7 cellular contexts compared by ENCODE assay signal in genomic region chr17:81309140-81309858, GRCh38. TPM values are rescaled to one million over a fixed set of nuclear protein-coding genes. Genes with fewer than 3 reads are reported as not detected.
DNase-seq lines count a peak whose midpoint lies in the region; ATAC-seq, FAIRE-seq and TF ChIP-seq lines count a peak whose summit lies in the region.

No MANE protein-coding gene starts in this region.

- TF ChIP-seq RAD21 in neural cell (conservative IDR thresholded peaks at IDR 0.05), result no peak

- H3K4me3 ChIP-seq in neural cell (ENCODE audit: low read length), result no peak overlapping the region

- CTCF ChIA-PET in activated CD8-positive, alpha-beta memory T cell treated with anti-CD3 and anti-CD28 coated beads, Interleukin-2, amount 10 ng/mL, durations not matched to agents 7 days and 5 days (lab: Charles Lee), result interaction anchor here (1.2 kb wide), 1 partner anchor 18 kb away, joined by 4 read pairs; no protein-coding TSS in a partner anchor

- no peak overlapping the region for H2AFZ ChIP-seq in neural cell (ENCODE audit: low read depth, low read length)

- peaks cover 2% of the 10 kb centered on the region for H3K4me1 Mint-ChIP-seq in activated CD8-positive, alpha-beta memory T cell treated with anti-CD3 and anti-CD28 coated beads, Interleukin-2, amount 10 ng/mL, durations not matched to agents 7 days and 5 days

- H3K4me1 ChIP-seq in ES-I3 (ENCODE audit: insufficient read depth, low read length), result peaks cover 4% of the 10 kb centered on the region; the same call in 1 of the 2 replicates

- H3K9ac ChIP-seq in ES-I3 (ENCODE audit: low read depth, low read length), result peak overlapping the region; percentile 30
- H3K9ac ChIP-seq in neural cell (ENCODE audit: low read length), result no peak overlapping the region

- no peaks in the 10 kb centered on the region for H3K27me3 ChIP-seq in neural cell (ENCODE audit: insufficient read depth, low read depth, low read length)

- no peak overlapping the region for H3K4me3 Mint-ChIP-seq in activated CD8-positive, alpha-beta memory T cell treated with anti-CD3 and anti-CD28 coated beads, Interleukin-2, amount 10 ng/mL, durations not matched to agents 7 days and 5 days

- no peak for TF ChIP-seq EP300 in neural cell (conservative IDR thresholded peaks at IDR 0.05; ENCODE audit: poor library complexity, severe bottlenecking)

- H3K36me3 Mint-ChIP-seq in activated CD8-positive, alpha-beta memory T cell treated with anti-CD3 and anti-CD28 coated beads, Interleukin-2, amount 10 ng/mL, durations not matched to agents 7 days and 5 days, result no peaks in the 10 kb centered on the region

- H3K4me2 ChIP-seq in neural cell (ENCODE audit: low read length), result no peak overlapping the region

- no peaks in the 10 kb centered on the region for H3K9me3 Mint-ChIP-seq in activated CD8-positive, alpha-beta memory T cell treated with anti-CD3 and anti-CD28 coated beads, Interleukin-2, amount 10 ng/mL, durations not matched to agents 7 days and 5 days (ENCODE audit: low read depth)

- H3K36me3 ChIP-seq in ES-I3 (ENCODE audit: insufficient read depth, low read length) (no peaks in the 10 kb centered on the region; the same call in 1 of the 2 replicates), neural cell (ENCODE audit: insufficient read depth, low read length) (no peaks in the 10 kb centered on the region)

- H3K9me3 ChIP-seq in ES-I3 (ENCODE audit: control insufficient read depth, insufficient read depth, low read length) (no peaks in the 10 kb centered on the region), neural cell (ENCODE audit: low read length) (no peaks in the 10 kb centered on the region)

- H3F3A ChIP-seq in neural cell (ENCODE audit: insufficient read depth, low read length, poor library complexity, severe bottlenecking), result no peaks in the 10 kb centered on the region

- H3K27me3 Mint-ChIP-seq in activated CD8-positive, alpha-beta memory T cell treated with anti-CD3 and anti-CD28 coated beads, Interleukin-2, amount 10 ng/mL, durations not matched to agents 7 days and 5 days, result peaks cover 8% of the 10 kb centered on the region

- FAIRE-seq in frontal cortex (lab: Jason Lieb, UNC), result no peak

- TF ChIP-seq CTCF in LNCAP (IDR thresholded peaks at IDR 0.05) (peak; percentile 40; the same call in 1 of the 2 replicates), neural cell (IDR thresholded peaks at IDR 0.05; ENCODE audit: poor library complexity, severe bottlenecking) (peak; percentile 31)

- no peaks in the 10 kb centered on the region for H3K79me2 ChIP-seq in neural cell (replicated peaks; ENCODE audit: insufficient read depth, low read length)

- no peak overlapping the region for H3K27ac Mint-ChIP-seq in activated CD8-positive, alpha-beta memory T cell treated with anti-CD3 and anti-CD28 coated beads, Interleukin-2, amount 10 ng/mL, durations not matched to agents 7 days and 5 days

- H3K27ac ChIP-seq in neural cell (ENCODE audit: low read length), result no peak overlapping the region

- H4K20me1 ChIP-seq in neural cell (ENCODE audit: insufficient read depth), result no peaks in the 10 kb centered on the region

- no peaks in the 10 kb centered on the region for H3K9me2 ChIP-seq in neural cell (ENCODE audit: insufficient read depth, low read length)

- peak; percentile 47 for DNase-seq in activated CD8-positive, alpha-beta memory T cell treated with anti-CD3 and anti-CD28 coated beads, Interleukin-2, amount 10 ng/mL, durations not matched to agents 7 days and 5 days
- DNase-seq in frontal cortex (ENCODE audit: low spot score in 2 of 2), result peak; percentile 76 to 87
- no peak for DNase-seq in NCI-H187 treated with DMSO at 0.1 percent for 48 hours (lab: John Stamatoyannopoulos, UW)

- peak; percentile 70 for ATAC-seq in activated CD8-positive, alpha-beta memory T cell treated with anti-CD3 and anti-CD28 coated beads, Interleukin-2, amount 10 ng/mL, durations not matched to agents 7 days and 5 days
- ATAC-seq in HG02884 (IDR thresholded peaks at IDR 0.05; ENCODE audit: unreplicated experiment), result no peak

TF ChIP-seq in neural cell, 6 proteins besides CTCF, POLR2A, EP300 and RAD21:
- no peak for TF ChIP-seq SMC3 (conservative IDR thresholded peaks at IDR 0.05; ENCODE audit: poor library complexity)
- TF ChIP-seq REST (IDR thresholded peaks at IDR 0.05; ENCODE audit: borderline replicate concordance), result no peak
- TF ChIP-seq POLR2AphosphoS5 (IDR thresholded peaks at IDR 0.05), result no peak

RNA-seq across cellular contexts. Expression of gene SLC38A10, which starts 14.2 kb away (rescaled TPM):
- total RNA-seq in activated CD8-positive, alpha-beta memory T cell treated with anti-CD3 and anti-CD28 coated beads, Interleukin-2, amount 10 ng/mL, durations not matched to agents 7 days and 5 days, result 10 to 100 TPM; 81.7 to 88.7 TPM
- 13.9 TPM for total RNA-seq in frontal cortex
- 37.4 and 46.0 TPM in 2 replicates for polyA plus RNA-seq in neural cell
- 39.6 and 45.8 TPM in 2 replicates for polyA minus RNA-seq in neural cell
